In the genomic region with DNA sequence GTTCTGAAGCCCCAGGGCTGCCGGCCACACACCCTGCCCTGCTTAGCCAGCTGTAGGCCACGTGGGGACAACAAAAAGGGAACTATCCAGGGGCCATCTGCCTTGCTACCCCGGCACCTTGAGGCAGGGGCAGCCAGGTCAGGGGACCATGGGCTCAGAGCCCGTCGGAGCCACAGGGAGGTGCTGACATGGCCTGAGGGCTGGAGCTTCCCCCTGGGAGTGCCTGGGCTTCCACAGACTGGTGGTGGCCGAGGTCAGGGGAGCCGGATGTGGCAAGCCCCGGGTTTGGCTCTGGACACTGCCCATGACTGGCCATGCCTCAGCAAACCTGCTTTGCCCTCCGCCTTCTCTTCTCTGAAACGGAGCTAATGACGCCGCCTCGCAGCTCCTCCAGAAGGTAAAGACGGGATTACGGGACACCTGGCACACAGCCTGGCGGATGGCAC, we compare ENCODE assay signal across 21 cellular contexts.
"Had no signal": no experiment of that assay in that cellular context is flagged by ENCODE, and none has a peak within 500 bp of the region (broad histone marks: within the 10 kb centered on the region; RNA-seq: fewer than 3 reads in every experiment).

No MANE protein-coding gene starts in this region.

- ATAC-seq: activated T-helper 17 cell treated with anti-CD3 and anti-CD28 coated beads, Interleukin-2, amount 50 U/mL, for 72 hours; gastrocnemius medialis; left ventricle myocardium superior; mucosa of descending colon; naive thymus-derived CD4-positive, alpha-beta T cell; pancreas; stimulated activated naive B cell treated with anti-CD40 and anti-IgM and Interleukin-4, amounts not matched to agents 10 μg/mL and 1 μg/mL and 100 μg/mL, for 72 hours had no signal

- H3K4me1 ChIP-seq: colonic mucosa, gastrocnemius medialis, heart left ventricle, pancreas, sigmoid colon, upper lobe of left lung had no signal

- H3K36me3 Mint-ChIP-seq: brain had no signal

- H3K27ac ChIP-seq: colonic mucosa, gastrocnemius medialis, heart left ventricle, pancreas, sigmoid colon, thoracic aorta, upper lobe of left lung had no signal

- H3K27me3 ChIP-seq: colonic mucosa, heart left ventricle, pancreas, sigmoid colon, upper lobe of left lung had no signal

- H3K27me3 Mint-ChIP-seq: activated CD4-positive, alpha-beta T cell treated with anti-CD3 and anti-CD28 coated beads, Interleukin-2, amount 10 ng/mL, durations not matched to agents 24 days and 14 days; activated T-helper 17 cell treated with anti-CD3 and anti-CD28 coated beads, Interleukin-2, amount 50 U/mL, for 72 hours; memory B cell; naive thymus-derived CD4-positive, alpha-beta T cell; stimulated activated naive B cell treated with anti-CD40 and anti-IgM and Interleukin-4, amounts not matched to agents 10 μg/mL and 1 μg/mL and 100 μg/mL, for 72 hours had no signal

- DNase-seq: activated CD4-positive, alpha-beta T cell treated with anti-CD3 and anti-CD28 coated beads, Interleukin-2, amount 10 ng/mL, durations not matched to agents 24 days and 14 days; activated CD8-positive, alpha-beta memory T cell treated with anti-CD3 and anti-CD28 coated beads for 24 hours; activated naive CD4-positive, alpha-beta T cell treated with Interleukin-2 at 50 U/mL for 16 hours; central memory CD4-positive, alpha-beta T cell; colonic mucosa; gastrocnemius medialis; kidney glomerular epithelial cell; left ventricle myocardium superior; mucosa of descending colon; naive thymus-derived CD4-positive, alpha-beta T cell; stimulated activated naive B cell treated with anti-CD40 and anti-IgM and Interleukin-4, amounts not matched to agents 10 μg/mL and 1 μg/mL and 100 μg/mL, for 72 hours; T-helper 1 cell; T-helper 9 cell; upper lobe of left lung had no signal

- H3K27ac Mint-ChIP-seq: activated CD4-positive, alpha-beta T cell treated with anti-CD3 and anti-CD28 coated beads, Interleukin-2, amount 10 ng/mL, durations not matched to agents 24 days and 14 days; activated T-helper 17 cell treated with anti-CD3 and anti-CD28 coated beads, Interleukin-2, amount 50 U/mL, for 72 hours; brain; memory B cell had no signal

- H3K4me3 Mint-ChIP-seq: activated CD4-positive, alpha-beta T cell treated with anti-CD3 and anti-CD28 coated beads, Interleukin-2, amount 10 ng/mL, durations not matched to agents 24 days and 14 days; activated T-helper 17 cell treated with anti-CD3 and anti-CD28 coated beads, Interleukin-2, amount 50 U/mL, for 72 hours; brain; memory B cell; stimulated activated naive B cell treated with anti-CD40 and anti-IgM and Interleukin-4, amounts not matched to agents 10 μg/mL and 1 μg/mL and 100 μg/mL, for 72 hours had no signal

- H3K36me3 ChIP-seq: colonic mucosa, gastrocnemius medialis, heart left ventricle, pancreas, sigmoid colon, thoracic aorta, upper lobe of left lung had no signal

- H3K4me1 Mint-ChIP-seq: activated CD4-positive, alpha-beta T cell treated with anti-CD3 and anti-CD28 coated beads, Interleukin-2, amount 10 ng/mL, durations not matched to agents 24 days and 14 days; activated T-helper 17 cell treated with anti-CD3 and anti-CD28 coated beads, Interleukin-2, amount 50 U/mL, for 72 hours; stimulated activated naive B cell treated with anti-CD40 and anti-IgM and Interleukin-4, amounts not matched to agents 10 μg/mL and 1 μg/mL and 100 μg/mL, for 72 hours had no signal

- H3K4me3 ChIP-seq: colonic mucosa, gastrocnemius medialis, heart left ventricle, mucosa of descending colon, pancreas, sigmoid colon, thoracic aorta, upper lobe of left lung had no signal

- H3K9me3 ChIP-seq: colonic mucosa, gastrocnemius medialis, mucosa of descending colon, pancreas, upper lobe of left lung had no signal
